In the genomic region with DNA sequence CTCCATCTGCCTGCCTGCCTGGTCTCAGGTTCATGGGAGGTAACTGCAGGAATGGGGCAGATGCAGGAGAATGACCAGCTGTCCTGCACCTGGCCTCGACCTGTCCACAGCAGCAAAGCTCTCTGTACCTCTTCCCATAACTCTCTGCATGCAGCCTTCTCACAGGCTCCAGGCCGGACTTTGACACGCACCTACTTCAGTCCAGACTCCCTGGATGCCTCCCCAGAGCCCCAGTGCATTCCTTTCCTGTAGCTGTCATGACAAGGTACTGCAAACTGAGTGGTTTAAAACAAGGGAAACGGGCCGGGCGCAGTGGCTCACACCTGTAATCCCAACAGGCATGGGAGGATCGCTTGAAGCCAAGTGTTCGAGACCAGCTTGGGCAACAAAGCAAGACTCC, we compare ENCODE assay signal across 1 cellular context.
TF ChIP-seq lines count a peak whose summit lies in the region.

No MANE protein-coding gene starts in this region.

TF ChIP-seq in HepG2, 621 proteins besides CTCF, POLR2A, EP300 and RAD21 (continued from another document):
- TF ChIP-seq, protein P1, sequence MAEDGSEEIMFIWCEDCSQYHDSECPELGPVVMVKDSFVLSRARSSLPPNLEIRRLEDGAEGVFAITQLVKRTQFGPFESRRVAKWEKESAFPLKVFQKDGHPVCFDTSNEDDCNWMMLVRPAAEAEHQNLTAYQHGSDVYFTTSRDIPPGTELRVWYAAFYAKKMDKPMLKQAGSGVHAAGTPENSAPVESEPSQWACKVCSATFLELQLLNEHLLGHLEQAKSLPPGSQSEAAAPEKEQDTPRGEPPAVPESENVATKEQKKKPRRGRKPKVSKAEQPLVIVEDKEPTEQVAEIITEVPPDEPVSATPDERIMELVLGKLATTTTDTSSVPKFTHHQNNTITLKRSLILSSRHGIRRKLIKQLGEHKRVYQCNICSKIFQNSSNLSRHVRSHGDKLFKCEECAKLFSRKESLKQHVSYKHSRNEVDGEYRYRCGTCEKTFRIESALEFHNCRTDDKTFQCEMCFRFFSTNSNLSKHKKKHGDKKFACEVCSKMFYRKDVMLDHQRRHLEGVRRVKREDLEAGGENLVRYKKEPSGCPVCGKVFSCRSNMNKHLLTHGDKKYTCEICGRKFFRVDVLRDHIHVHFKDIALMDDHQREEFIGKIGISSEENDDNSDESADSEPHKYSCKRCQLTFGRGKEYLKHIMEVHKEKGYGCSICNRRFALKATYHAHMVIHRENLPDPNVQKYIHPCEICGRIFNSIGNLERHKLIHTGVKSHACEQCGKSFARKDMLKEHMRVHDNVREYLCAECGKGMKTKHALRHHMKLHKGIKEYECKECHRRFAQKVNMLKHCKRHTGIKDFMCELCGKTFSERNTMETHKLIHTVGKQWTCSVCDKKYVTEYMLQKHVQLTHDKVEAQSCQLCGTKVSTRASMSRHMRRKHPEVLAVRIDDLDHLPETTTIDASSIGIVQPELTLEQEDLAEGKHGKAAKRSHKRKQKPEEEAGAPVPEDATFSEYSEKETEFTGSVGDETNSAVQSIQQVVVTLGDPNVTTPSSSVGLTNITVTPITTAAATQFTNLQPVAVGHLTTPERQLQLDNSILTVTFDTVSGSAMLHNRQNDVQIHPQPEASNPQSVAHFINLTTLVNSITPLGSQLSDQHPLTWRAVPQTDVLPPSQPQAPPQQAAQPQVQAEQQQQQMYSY (CRISPR knock-in tag; IDR thresholded peaks at IDR 0.05), result peak; percentile 95
- TF ChIP-seq NFE2L2 (IDR thresholded peaks at IDR 0.05; ENCODE audit: low read length) (no peak), HNRNPK (IDR thresholded peaks at IDR 0.05; ENCODE audit: low read depth, low read length, poor library complexity, severe bottlenecking) (no peak), MTA1 (CRISPR knock-in tag; IDR thresholded peaks at IDR 0.05; ENCODE audit: borderline replicate concordance) (no peak), JUND (CRISPR knock-in tag; IDR thresholded peaks at IDR 0.05) (no peak), ZSCAN31 (CRISPR knock-in tag; IDR thresholded peaks at IDR 0.05; ENCODE audit: low read depth) (no peak), CEBPG (CRISPR knock-in tag; IDR thresholded peaks at IDR 0.05) (no peak), IRF2 (CRISPR knock-in tag; IDR thresholded peaks at IDR 0.05) (0 out of 2 replicates have a peak, but pooled peaks have one; percentile 35), TEAD3 (CRISPR knock-in tag; optimal IDR thresholded peaks at IDR 0.05; ENCODE audit: borderline replicate concordance) (peak; percentile 83), DPF2 (CRISPR knock-in tag; IDR thresholded peaks at IDR 0.05; ENCODE audit: borderline replicate concordance, low read depth) (no peak), ZNF672 (CRISPR knock-in tag; IDR thresholded peaks at IDR 0.05) (no peak), SETDB1 (CRISPR knock-in tag; IDR thresholded peaks at IDR 0.05; ENCODE audit: borderline replicate concordance) (no peak), SIX4 (CRISPR knock-in tag; IDR thresholded peaks at IDR 0.05) (no peak), SP4 (CRISPR knock-in tag; IDR thresholded peaks at IDR 0.05) (0 out of 2 replicates have a peak, but pooled peaks have one; percentile 18), SALL1 (CRISPR knock-in tag; IDR thresholded peaks at IDR 0.05) (peak; percentile 35; the same call in 1 of the 2 replicates), ZNF296 (CRISPR knock-in tag; conservative IDR thresholded peaks at IDR 0.05) (no peak), HOXA9 (CRISPR knock-in tag; IDR thresholded peaks at IDR 0.05; ENCODE audit: borderline replicate concordance) (no peak), ZNF251 (CRISPR knock-in tag; IDR thresholded peaks at IDR 0.05) (no peak), TBP (CRISPR knock-in tag; IDR thresholded peaks at IDR 0.05) (no peak), MTF1 (CRISPR knock-in tag; IDR thresholded peaks at IDR 0.05) (no peak), KDM5B (CRISPR knock-in tag; IDR thresholded peaks at IDR 0.05; ENCODE audit: borderline replicate concordance) (peak; percentile 43; the same call in 1 of the 2 replicates), ZNF207 (IDR thresholded peaks at IDR 0.05; ENCODE audit: borderline replicate concordance) (no peak), ZNF383 (CRISPR knock-in tag; IDR thresholded peaks at IDR 0.05; ENCODE audit: borderline replicate concordance) (no peak), GTF3A (CRISPR knock-in tag; conservative IDR thresholded peaks at IDR 0.05) (no peak)
- TF ChIP-seq, protein P2, sequence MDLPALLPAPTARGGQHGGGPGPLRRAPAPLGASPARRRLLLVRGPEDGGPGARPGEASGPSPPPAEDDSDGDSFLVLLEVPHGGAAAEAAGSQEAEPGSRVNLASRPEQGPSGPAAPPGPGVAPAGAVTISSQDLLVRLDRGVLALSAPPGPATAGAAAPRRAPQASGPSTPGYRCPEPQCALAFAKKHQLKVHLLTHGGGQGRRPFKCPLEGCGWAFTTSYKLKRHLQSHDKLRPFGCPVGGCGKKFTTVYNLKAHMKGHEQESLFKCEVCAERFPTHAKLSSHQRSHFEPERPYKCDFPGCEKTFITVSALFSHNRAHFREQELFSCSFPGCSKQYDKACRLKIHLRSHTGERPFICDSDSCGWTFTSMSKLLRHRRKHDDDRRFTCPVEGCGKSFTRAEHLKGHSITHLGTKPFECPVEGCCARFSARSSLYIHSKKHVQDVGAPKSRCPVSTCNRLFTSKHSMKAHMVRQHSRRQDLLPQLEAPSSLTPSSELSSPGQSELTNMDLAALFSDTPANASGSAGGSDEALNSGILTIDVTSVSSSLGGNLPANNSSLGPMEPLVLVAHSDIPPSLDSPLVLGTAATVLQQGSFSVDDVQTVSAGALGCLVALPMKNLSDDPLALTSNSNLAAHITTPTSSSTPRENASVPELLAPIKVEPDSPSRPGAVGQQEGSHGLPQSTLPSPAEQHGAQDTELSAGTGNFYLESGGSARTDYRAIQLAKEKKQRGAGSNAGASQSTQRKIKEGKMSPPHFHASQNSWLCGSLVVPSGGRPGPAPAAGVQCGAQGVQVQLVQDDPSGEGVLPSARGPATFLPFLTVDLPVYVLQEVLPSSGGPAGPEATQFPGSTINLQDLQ (CRISPR knock-in tag; IDR thresholded peaks at IDR 0.05), result no peak
- TF ChIP-seq, protein P3, sequence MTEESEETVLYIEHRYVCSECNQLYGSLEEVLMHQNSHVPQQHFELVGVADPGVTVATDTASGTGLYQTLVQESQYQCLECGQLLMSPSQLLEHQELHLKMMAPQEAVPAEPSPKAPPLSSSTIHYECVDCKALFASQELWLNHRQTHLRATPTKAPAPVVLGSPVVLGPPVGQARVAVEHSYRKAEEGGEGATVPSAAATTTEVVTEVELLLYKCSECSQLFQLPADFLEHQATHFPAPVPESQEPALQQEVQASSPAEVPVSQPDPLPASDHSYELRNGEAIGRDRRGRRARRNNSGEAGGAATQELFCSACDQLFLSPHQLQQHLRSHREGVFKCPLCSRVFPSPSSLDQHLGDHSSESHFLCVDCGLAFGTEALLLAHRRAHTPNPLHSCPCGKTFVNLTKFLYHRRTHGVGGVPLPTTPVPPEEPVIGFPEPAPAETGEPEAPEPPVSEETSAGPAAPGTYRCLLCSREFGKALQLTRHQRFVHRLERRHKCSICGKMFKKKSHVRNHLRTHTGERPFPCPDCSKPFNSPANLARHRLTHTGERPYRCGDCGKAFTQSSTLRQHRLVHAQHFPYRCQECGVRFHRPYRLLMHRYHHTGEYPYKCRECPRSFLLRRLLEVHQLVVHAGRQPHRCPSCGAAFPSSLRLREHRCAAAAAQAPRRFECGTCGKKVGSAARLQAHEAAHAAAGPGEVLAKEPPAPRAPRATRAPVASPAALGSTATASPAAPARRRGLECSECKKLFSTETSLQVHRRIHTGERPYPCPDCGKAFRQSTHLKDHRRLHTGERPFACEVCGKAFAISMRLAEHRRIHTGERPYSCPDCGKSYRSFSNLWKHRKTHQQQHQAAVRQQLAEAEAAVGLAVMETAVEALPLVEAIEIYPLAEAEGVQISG (CRISPR knock-in tag; IDR thresholded peaks at IDR 0.05), result no peak
- TF ChIP-seq, protein P4, sequence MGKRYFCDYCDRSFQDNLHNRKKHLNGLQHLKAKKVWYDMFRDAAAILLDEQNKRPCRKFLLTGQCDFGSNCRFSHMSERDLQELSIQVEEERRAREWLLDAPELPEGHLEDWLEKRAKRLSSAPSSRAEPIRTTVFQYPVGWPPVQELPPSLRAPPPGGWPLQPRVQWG (CRISPR knock-in tag; IDR thresholded peaks at IDR 0.05; ENCODE audit: borderline replicate concordance, low read depth), result no peak
- TF ChIP-seq, protein P5, sequence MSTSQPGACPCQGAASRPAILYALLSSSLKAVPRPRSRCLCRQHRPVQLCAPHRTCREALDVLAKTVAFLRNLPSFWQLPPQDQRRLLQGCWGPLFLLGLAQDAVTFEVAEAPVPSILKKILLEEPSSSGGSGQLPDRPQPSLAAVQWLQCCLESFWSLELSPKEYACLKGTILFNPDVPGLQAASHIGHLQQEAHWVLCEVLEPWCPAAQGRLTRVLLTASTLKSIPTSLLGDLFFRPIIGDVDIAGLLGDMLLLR (CRISPR knock-in tag; IDR thresholded peaks at IDR 0.05), result 0 out of 2 replicates have a peak, but pooled peaks have one; percentile 36
- TF ChIP-seq, protein P6, sequence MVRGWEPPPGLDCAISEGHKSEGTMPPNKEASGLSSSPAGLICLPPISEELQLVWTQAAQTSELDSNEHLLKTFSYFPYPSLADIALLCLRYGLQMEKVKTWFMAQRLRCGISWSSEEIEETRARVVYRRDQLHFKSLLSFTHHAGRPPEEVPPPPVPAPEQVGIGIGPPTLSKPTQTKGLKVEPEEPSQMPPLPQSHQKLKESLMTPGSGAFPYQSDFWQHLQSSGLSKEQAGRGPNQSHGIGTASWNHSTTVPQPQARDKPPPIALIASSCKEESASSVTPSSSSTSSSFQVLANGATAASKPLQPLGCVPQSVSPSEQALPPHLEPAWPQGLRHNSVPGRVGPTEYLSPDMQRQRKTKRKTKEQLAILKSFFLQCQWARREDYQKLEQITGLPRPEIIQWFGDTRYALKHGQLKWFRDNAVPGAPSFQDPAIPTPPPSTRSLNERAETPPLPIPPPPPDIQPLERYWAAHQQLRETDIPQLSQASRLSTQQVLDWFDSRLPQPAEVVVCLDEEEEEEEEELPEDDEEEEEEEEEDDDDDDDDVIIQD (CRISPR knock-in tag; IDR thresholded peaks at IDR 0.05; ENCODE audit: low read depth), result no peak
- TF ChIP-seq, protein P7, sequence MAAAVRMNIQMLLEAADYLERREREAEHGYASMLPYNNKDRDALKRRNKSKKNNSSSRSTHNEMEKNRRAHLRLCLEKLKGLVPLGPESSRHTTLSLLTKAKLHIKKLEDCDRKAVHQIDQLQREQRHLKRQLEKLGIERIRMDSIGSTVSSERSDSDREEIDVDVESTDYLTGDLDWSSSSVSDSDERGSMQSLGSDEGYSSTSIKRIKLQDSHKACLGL (CRISPR knock-in tag; IDR thresholded peaks at IDR 0.05), result no peak
- TF ChIP-seq, protein P8, sequence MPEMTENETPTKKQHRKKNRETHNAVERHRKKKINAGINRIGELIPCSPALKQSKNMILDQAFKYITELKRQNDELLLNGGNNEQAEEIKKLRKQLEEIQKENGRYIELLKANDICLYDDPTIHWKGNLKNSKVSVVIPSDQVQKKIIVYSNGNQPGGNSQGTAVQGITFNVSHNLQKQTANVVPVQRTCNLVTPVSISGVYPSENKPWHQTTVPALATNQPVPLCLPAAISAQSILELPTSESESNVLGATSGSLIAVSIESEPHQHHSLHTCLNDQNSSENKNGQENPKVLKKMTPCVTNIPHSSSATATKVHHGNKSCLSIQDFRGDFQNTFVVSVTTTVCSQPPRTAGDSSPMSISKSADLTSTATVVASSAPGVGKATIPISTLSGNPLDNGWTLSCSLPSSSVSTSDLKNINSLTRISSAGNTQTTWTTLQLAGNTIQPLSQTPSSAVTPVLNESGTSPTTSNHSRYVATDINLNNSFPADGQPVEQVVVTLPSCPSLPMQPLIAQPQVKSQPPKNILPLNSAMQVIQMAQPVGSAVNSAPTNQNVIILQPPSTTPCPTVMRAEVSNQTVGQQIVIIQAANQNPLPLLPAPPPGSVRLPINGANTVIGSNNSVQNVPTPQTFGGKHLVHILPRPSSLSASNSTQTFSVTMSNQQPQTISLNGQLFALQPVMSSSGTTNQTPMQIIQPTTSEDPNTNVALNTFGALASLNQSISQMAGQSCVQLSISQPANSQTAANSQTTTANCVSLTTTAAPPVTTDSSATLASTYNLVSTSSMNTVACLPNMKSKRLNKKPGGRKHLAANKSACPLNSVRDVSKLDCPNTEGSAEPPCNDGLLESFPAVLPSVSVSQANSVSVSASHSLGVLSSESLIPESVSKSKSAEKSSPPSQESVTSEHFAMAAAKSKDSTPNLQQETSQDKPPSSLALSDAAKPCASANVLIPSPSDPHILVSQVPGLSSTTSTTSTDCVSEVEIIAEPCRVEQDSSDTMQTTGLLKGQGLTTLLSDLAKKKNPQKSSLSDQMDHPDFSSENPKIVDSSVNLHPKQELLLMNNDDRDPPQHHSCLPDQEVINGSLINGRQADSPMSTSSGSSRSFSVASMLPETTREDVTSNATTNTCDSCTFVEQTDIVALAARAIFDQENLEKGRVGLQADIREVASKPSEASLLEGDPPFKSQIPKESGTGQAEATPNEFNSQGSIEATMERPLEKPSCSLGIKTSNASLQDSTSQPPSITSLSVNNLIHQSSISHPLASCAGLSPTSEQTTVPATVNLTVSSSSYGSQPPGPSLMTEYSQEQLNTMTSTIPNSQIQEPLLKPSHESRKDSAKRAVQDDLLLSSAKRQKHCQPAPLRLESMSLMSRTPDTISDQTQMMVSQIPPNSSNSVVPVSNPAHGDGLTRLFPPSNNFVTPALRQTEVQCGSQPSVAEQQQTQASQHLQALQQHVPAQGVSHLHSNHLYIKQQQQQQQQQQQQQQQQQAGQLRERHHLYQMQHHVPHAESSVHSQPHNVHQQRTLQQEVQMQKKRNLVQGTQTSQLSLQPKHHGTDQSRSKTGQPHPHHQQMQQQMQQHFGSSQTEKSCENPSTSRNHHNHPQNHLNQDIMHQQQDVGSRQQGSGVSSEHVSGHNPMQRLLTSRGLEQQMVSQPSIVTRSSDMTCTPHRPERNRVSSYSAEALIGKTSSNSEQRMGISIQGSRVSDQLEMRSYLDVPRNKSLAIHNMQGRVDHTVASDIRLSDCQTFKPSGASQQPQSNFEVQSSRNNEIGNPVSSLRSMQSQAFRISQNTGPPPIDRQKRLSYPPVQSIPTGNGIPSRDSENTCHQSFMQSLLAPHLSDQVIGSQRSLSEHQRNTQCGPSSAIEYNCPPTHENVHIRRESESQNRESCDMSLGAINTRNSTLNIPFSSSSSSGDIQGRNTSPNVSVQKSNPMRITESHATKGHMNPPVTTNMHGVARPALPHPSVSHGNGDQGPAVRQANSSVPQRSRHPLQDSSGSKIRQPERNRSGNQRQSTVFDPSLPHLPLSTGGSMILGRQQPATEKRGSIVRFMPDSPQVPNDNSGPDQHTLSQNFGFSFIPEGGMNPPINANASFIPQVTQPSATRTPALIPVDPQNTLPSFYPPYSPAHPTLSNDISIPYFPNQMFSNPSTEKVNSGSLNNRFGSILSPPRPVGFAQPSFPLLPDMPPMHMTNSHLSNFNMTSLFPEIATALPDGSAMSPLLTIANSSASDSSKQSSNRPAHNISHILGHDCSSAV (CRISPR knock-in tag; IDR thresholded peaks at IDR 0.05; ENCODE audit: borderline replicate concordance), result no peak
- TF ChIP-seq, protein P9, sequence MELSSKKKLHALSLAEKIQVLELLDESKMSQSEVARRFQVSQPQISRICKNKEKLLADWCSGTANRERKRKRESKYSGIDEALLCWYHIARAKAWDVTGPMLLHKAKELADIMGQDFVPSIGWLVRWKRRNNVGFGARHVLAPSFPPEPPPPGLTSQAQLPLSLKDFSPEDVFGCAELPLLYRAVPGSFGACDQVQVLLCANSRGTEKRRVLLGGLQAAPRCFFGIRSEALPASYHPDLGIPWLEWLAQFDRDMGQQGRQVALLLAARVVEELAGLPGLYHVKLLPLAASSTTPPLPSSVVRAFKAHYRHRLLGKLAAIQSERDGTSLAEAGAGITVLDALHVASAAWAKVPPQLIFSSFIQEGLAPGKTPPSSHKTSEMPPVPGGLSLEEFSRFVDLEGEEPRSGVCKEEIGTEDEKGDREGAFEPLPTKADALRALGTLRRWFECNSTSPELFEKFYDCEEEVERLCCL (CRISPR knock-in tag; IDR thresholded peaks at IDR 0.05; ENCODE audit: borderline replicate concordance), result no peak
